ENCODE assay signal across 19 cellular contexts in the genomic region with DNA sequence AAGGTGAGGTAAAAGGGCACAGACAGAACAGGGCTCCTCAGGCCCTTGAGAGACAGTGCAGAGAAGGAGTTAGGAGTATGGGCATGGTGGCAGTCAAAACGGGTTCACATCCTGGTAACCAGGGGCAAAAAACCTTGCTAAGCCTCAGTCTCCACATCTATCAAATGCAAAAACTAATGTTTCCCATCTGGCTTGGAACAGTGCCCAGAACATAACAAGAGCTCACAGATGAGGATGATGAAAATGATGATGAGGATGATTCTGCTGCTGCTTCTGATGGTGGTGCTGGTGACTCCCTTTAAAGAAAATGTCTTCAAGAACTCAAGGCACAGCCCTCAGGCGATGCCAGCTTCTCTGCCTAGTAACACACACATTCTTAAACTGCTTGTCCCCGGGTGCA. TPM values are rescaled to one million over a fixed set of nuclear protein-coding genes. Genes with fewer than 3 reads are reported as not detected.
DNase-seq lines count a peak whose midpoint lies in the region; ATAC-seq and TF ChIP-seq lines count a peak whose summit lies in the region.
"Had no signal": no experiment of that assay in that cellular context is flagged by ENCODE, and none has a peak within 500 bp of the region (broad histone marks: within the 10 kb centered on the region; RNA-seq: fewer than 3 reads in every experiment).

No MANE protein-coding gene starts in this region.

- H3K9me3 ChIP-seq in SK-N-MC (ENCODE audit: low read depth, low read length) (no peaks in the 10 kb centered on the region), heart left ventricle (no peaks in the 10 kb centered on the region)
- H3K9me3 ChIP-seq: Peyer's patch had no signal

- no peak for TF ChIP-seq POLR2A in heart left ventricle (IDR thresholded peaks at IDR 0.05)

- 0 out of 2 replicates have a peak overlapping the region, but pooled peaks have one; percentile 10 for H2AFZ ChIP-seq in GM23338

- H3K27ac Mint-ChIP-seq in GM23338: no peak overlapping the region

- ATAC-seq in GM23338 (no peak), heart left ventricle (no peak)
- ATAC-seq: GM12878 had no signal

- H3K27me3 ChIP-seq in GM23338 (ENCODE audit: insufficient read depth): no peaks in the 10 kb centered on the region
- peaks cover 0 to 8% (median 0%) of the 10 kb centered on the region in 9 donors for H3K27me3 ChIP-seq in heart left ventricle
- H3K27me3 ChIP-seq: Peyer's patch had no signal

- no peaks in the 10 kb centered on the region for H3K9me3 Mint-ChIP-seq in GM23338

- intact Hi-C loops in heart left ventricle (cut with DNase I): no loop called here

- peaks cover 5% of the 10 kb centered on the region for H3K27me3 Mint-ChIP-seq in GM23338 (ENCODE audit: insufficient read depth, low read depth, poor library complexity)

- H3K4me3 ChIP-seq in GM23338: no peak overlapping the region
- H3K4me3 ChIP-seq in SK-N-MC: no peak overlapping the region
- H3K4me3 ChIP-seq in fibroblast of mammary gland (ENCODE audit: control insufficient read depth, low read depth, low read length): no peak overlapping the region
- H3K4me3 ChIP-seq in heart left ventricle: no peak overlapping the region
- H3K4me3 ChIP-seq: GM12878, Peyer's patch had no signal

- H3K79me2 ChIP-seq in GM23338 (replicated peaks; ENCODE audit: insufficient read depth): no peaks in the 10 kb centered on the region

- H3K36me3 Mint-ChIP-seq in GM23338 (ENCODE audit: low read depth): no peaks in the 10 kb centered on the region

- WGBS in heart left ventricle, 4 donors: 53 to 74% (median 57%) methylated on average over 3 of the region's 3 CpGs

- no peaks in the 10 kb centered on the region for H3F3A ChIP-seq in GM23338 (replicated peaks; ENCODE audit: low read depth)

- H3K36me3 ChIP-seq in GM23338 (ENCODE audit: insufficient read depth): no peaks in the 10 kb centered on the region
- no peaks in the 10 kb centered on the region for H3K36me3 ChIP-seq in SK-N-MC (ENCODE audit: insufficient read depth, low read length)
- no peaks in the 10 kb centered on the region for H3K36me3 ChIP-seq in heart left ventricle
- H3K36me3 ChIP-seq: Peyer's patch had no signal

- H3K4me2 ChIP-seq in GM23338: no peak overlapping the region

- H3K4me1 ChIP-seq in GM23338 (ENCODE audit: insufficient read depth) (no peaks in the 10 kb centered on the region), heart left ventricle (no peaks in the 10 kb centered on the region)
- H3K4me1 ChIP-seq: Peyer's patch had no signal

- H3K27ac ChIP-seq in GM23338 (ENCODE audit: low read depth) (no peak overlapping the region), SK-N-MC (no peak overlapping the region), heart left ventricle (no peak overlapping the region)
- H3K27ac ChIP-seq: Peyer's patch had no signal

- no peak overlapping the region for H3K4me3 Mint-ChIP-seq in GM23338

- no peaks in the 10 kb centered on the region for H3K4me1 Mint-ChIP-seq in GM23338

- no peaks in the 10 kb centered on the region; the same call in 1 of the 2 replicates for H3K9me2 ChIP-seq in GM23338 (ENCODE audit: insufficient read depth)

- no peaks in the 10 kb centered on the region for H4K20me1 ChIP-seq in GM23338 (replicated peaks; ENCODE audit: insufficient read depth)

- DNase-seq in Ammon's horn (ENCODE audit: low spot score) (peak; percentile 27), GM23338 (ENCODE audit: low spot score) (no peak), SK-N-MC (ENCODE audit: low read depth, low spot score) (peak; percentile 35), fibroblast of mammary gland (ENCODE audit: low read depth) (peak; percentile 70), NCI-H2081 (lab: John Stamatoyannopoulos, UW) (no peak), heart left ventricle (no peak), activated T-cell treated with anti-CD3 and anti-CD28 coated beads for 4 hours (no peak), SW480 (ENCODE audit: low spot score) (no peak)
- DNase-seq: AML-193, GF-D8, GOT3, KBM-7, NCI-H1417, NCI-H187 treated with DMSO at 0.1 percent for 48 hours, NCI-H226, Peyer's patch, Right ventricle myocardium superior, T-helper 1 cell had no signal

- TF ChIP-seq CTCF in GM23338 (conservative IDR thresholded peaks at IDR 0.05; ENCODE audit: low read depth in 2 of 2) (no peak), fibroblast of mammary gland (conservative IDR thresholded peaks at IDR 0.05; ENCODE audit: control insufficient read depth, insufficient read depth, low read depth, low read length) (no peak), heart left ventricle (IDR thresholded peaks at IDR 0.05) (no peak)

- H3K9ac ChIP-seq in SK-N-MC (ENCODE audit: insufficient read length): no peak overlapping the region

TF ChIP-seq in GM23338, 12 proteins besides CTCF, POLR2A, EP300 and RAD21 (continues in another document):
- TF ChIP-seq ZNF331 (CRISPR knock-in tag; IDR thresholded peaks at IDR 0.05; ENCODE audit: low read depth): no peak
- TF ChIP-seq ZNF114 (CRISPR knock-in tag; IDR thresholded peaks at IDR 0.05): no peak
- TF ChIP-seq, protein P1, sequence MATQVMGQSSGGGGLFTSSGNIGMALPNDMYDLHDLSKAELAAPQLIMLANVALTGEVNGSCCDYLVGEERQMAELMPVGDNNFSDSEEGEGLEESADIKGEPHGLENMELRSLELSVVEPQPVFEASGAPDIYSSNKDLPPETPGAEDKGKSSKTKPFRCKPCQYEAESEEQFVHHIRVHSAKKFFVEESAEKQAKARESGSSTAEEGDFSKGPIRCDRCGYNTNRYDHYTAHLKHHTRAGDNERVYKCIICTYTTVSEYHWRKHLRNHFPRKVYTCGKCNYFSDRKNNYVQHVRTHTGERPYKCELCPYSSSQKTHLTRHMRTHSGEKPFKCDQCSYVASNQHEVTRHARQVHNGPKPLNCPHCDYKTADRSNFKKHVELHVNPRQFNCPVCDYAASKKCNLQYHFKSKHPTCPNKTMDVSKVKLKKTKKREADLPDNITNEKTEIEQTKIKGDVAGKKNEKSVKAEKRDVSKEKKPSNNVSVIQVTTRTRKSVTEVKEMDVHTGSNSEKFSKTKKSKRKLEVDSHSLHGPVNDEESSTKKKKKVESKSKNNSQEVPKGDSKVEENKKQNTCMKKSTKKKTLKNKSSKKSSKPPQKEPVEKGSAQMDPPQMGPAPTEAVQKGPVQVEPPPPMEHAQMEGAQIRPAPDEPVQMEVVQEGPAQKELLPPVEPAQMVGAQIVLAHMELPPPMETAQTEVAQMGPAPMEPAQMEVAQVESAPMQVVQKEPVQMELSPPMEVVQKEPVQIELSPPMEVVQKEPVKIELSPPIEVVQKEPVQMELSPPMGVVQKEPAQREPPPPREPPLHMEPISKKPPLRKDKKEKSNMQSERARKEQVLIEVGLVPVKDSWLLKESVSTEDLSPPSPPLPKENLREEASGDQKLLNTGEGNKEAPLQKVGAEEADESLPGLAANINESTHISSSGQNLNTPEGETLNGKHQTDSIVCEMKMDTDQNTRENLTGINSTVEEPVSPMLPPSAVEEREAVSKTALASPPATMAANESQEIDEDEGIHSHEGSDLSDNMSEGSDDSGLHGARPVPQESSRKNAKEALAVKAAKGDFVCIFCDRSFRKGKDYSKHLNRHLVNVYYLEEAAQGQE (IDR thresholded peaks at IDR 0.05; ENCODE audit: unreplicated experiment): no peak
- TF ChIP-seq, protein P2, sequence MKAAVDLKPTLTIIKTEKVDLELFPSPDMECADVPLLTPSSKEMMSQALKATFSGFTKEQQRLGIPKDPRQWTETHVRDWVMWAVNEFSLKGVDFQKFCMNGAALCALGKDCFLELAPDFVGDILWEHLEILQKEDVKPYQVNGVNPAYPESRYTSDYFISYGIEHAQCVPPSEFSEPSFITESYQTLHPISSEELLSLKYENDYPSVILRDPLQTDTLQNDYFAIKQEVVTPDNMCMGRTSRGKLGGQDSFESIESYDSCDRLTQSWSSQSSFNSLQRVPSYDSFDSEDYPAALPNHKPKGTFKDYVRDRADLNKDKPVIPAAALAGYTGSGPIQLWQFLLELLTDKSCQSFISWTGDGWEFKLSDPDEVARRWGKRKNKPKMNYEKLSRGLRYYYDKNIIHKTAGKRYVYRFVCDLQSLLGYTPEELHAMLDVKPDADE (IDR thresholded peaks at IDR 0.05): no peak
- TF ChIP-seq NANOG (IDR thresholded peaks at IDR 0.05; ENCODE audit: borderline replicate concordance): no peak
- TF ChIP-seq STAT1 (IDR thresholded peaks at IDR 0.05; ENCODE audit: unreplicated experiment): no peak
- TF ChIP-seq EZH2phosphoT487 (IDR thresholded peaks at IDR 0.05; ENCODE audit: unreplicated experiment): no peak

RNA-seq across cellular contexts. Expression of a gene that starts 24.1 kb away (rescaled TPM):
- 0.52 TPM in 1 of 2 replicates, not detected in the other for total RNA-seq in GM23338 (2014; rRNA removed; shearing (Covaris generic))
- not detected in 2 replicates for polyA plus RNA-seq in GM23338 (2016; fragmentation: Nextera tagmentation; extraction: Ambion mirVana)
- total RNA-seq in heart left ventricle: 1 to 10 TPM in 1 of 9 donors, under 1 TPM in 1, not detected in 7; 0.27 to 1.1 TPM
- under 1 TPM in 1 of 2 donors, not detected in 1; 0.06 TPM for polyA plus RNA-seq in heart left ventricle
- total RNA-seq: Right ventricle myocardium superior had no signal

Comparison
In these comparisons a context has a peak if more than half of its experiments do, and no peak if none do; other contexts are left out.
1. DNase-seq: peak in Ammon's horn (single experiment), SK-N-MC (single experiment) and fibroblast of mammary gland (single experiment); none in GM23338 (single experiment), NCI-H2081 (0 of 2), heart left ventricle (0 of 5), activated T-cell treated with anti-CD3 and anti-CD28 coated beads for 4 hours (single experiment) and SW480 (single experiment).